In genomic region chr3:132237652-132238032, GRCh38 we compare ENCODE assay signal across 24 cellular contexts.
"Had no signal": no experiment of that assay in that cellular context is flagged by ENCODE, and none has a peak within 500 bp of the region (broad histone marks: within the 10 kb centered on the region; RNA-seq: fewer than 3 reads in every experiment).

No MANE protein-coding gene starts in this region.

- H3K27ac Mint-ChIP-seq: naive thymus-derived CD8-positive, alpha-beta T cell; nephron progenitor cell; stimulated activated effector memory CD8-positive, alpha-beta T cell treated with anti-CD3 and anti-CD28 coated beads, Interleukin-12 subunit alpha, Interleukin-12 subunit beta, amount 100 ng/mL, for 72 hours had no signal

- H3K4me1 ChIP-seq: gastrocnemius medialis, psoas muscle, sigmoid colon, stomach, tibial artery had no signal

- FAIRE-seq: keratinocyte, urothelium cell line had no signal

- H3K4me3 Mint-ChIP-seq: naive thymus-derived CD8-positive, alpha-beta T cell; nephron progenitor cell; stimulated activated effector memory CD8-positive, alpha-beta T cell treated with anti-CD3 and anti-CD28 coated beads, Interleukin-12 subunit alpha, Interleukin-12 subunit beta, amount 100 ng/mL, for 72 hours had no signal

- H3K9me3 ChIP-seq: gastrocnemius medialis, lower lobe of right lung, psoas muscle, stomach, tibial artery, upper lobe of left lung had no signal

- H3K4me1 Mint-ChIP-seq: naive thymus-derived CD8-positive, alpha-beta T cell; nephron progenitor cell; stimulated activated effector memory CD8-positive, alpha-beta T cell treated with anti-CD3 and anti-CD28 coated beads, Interleukin-12 subunit alpha, Interleukin-12 subunit beta, amount 100 ng/mL, for 72 hours had no signal

- H3K9me3 Mint-ChIP-seq: nephron progenitor cell; stimulated activated effector memory CD8-positive, alpha-beta T cell treated with anti-CD3 and anti-CD28 coated beads, Interleukin-12 subunit alpha, Interleukin-12 subunit beta, amount 100 ng/mL, for 72 hours had no signal

- H3K27me3 ChIP-seq: dorsolateral prefrontal cortex, gastrocnemius medialis, sigmoid colon, stomach, tibial artery, upper lobe of left lung had no signal

- H3K36me3 ChIP-seq: gastrocnemius medialis, lower lobe of right lung, sigmoid colon, stomach, tibial artery, upper lobe of left lung had no signal

- H3K4me3 ChIP-seq: dorsolateral prefrontal cortex, gastrocnemius medialis, lower lobe of right lung, psoas muscle, sigmoid colon, stomach, tibial artery, upper lobe of left lung had no signal

- ATAC-seq: esophagus mucosa; gastrocnemius medialis; left ventricle myocardium superior; lower lobe of right lung; naive thymus-derived CD8-positive, alpha-beta T cell; psoas muscle; right cardiac atrium; stimulated activated effector memory CD8-positive, alpha-beta T cell treated with anti-CD3 and anti-CD28 coated beads, Interleukin-12 subunit alpha, Interleukin-12 subunit beta, amount 100 ng/mL, for 72 hours had no signal

- H3K36me3 Mint-ChIP-seq: naive thymus-derived CD8-positive, alpha-beta T cell; stimulated activated effector memory CD8-positive, alpha-beta T cell treated with anti-CD3 and anti-CD28 coated beads, Interleukin-12 subunit alpha, Interleukin-12 subunit beta, amount 100 ng/mL, for 72 hours had no signal

- H3K27ac ChIP-seq: epithelial cell of prostate, gastrocnemius medialis, lower lobe of right lung, psoas muscle, sigmoid colon, stomach, tibial artery, upper lobe of left lung had no signal

- DNase-seq: dorsolateral prefrontal cortex; effector CD4-positive, alpha-beta T cell; foreskin fibroblast; gastrocnemius medialis; head of caudate nucleus; left ventricle myocardium superior; lower lobe of right lung; naive thymus-derived CD8-positive, alpha-beta T cell; nephron progenitor cell; nucleus accumbens; psoas muscle; right cardiac atrium; sigmoid colon; stimulated activated CD4-positive, alpha-beta T cell treated with anti-CD3 and anti-CD28 coated beads, Interleukin-2, amount 100 ng/mL, for 24 hours; stimulated activated CD4-positive, alpha-beta T cell treated with anti-CD3 and anti-CD28 coated beads, Interleukin-4, amount 100 ng/mL, for 24 hours; stimulated activated naive CD4-positive, alpha-beta T cell treated with Interleukin-2 at 50 U/mL for 16 hours; stomach; tibial artery; upper lobe of left lung had no signal
